11 cellular contexts compared by ENCODE assay signal in the genomic region with DNA sequence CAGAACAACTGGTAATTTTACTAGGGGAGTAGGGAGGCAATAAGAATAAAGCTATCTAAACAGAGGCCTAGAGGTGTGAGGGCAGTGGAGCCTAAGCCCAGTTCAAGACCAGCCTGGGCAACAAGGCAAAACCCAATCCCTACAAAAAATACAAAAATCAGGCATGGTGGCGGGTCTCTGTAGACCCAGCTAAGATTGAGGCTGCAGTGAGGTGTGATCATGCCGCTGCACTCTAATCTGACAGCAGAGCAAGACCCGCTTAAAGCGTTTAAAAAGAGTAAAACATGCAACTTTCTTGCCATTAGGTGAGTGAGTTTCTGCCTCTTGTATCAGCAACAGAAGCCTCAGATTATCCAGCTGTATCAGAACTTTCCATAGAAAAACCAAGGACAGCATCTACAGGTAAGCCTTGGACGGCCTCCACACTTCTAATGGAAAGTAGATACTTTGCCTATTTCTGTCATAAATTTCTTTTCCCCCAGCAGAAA. TPM values are rescaled to one million over a fixed set of nuclear protein-coding genes. Genes with fewer than 3 reads are reported as not detected.
DNase-seq lines count a peak whose midpoint lies in the region; ATAC-seq and TF ChIP-seq lines count a peak whose summit lies in the region.
"Had no signal": no experiment of that assay in that cellular context is flagged by ENCODE, and none has a peak within 500 bp of the region (broad histone marks: within the 10 kb centered on the region; RNA-seq: fewer than 3 reads in every experiment).

No MANE protein-coding gene starts in this region.

- intact Hi-C loops in Right ventricle myocardium superior (cut with DNase I) (no loop called here), posterior cingulate gyrus (cut with DNase I) (no loop called here)

- H3K9me3 ChIP-seq in right atrium auricular region, result no peaks in the 10 kb centered on the region
- H3K9me3 ChIP-seq in endodermal cell (ENCODE audit: control insufficient read depth, low read length), result no peaks in the 10 kb centered on the region
- H3K9me3 ChIP-seq: BLaER1 treated with 17β-estradiol and CSF1 and Interleukin-3, amounts not matched to agents 10 nM and 100 nM; breast epithelium; MG63 had no signal

- peak; percentile 41 for TF ChIP-seq POLR2A in NB4 (IDR thresholded peaks at IDR 0.05; ENCODE audit: extremely low read depth, insufficient read length)

- DNase-seq in Right ventricle myocardium superior (no peak), right atrium auricular region (ENCODE audit: low spot score) (no peak), NB4 (ENCODE audit: low read depth) (no peak), endodermal cell (peak; percentile 61), posterior cingulate gyrus (no peak), NAMALWA (ENCODE audit: low spot score) (no peak), NCI-H2171 (lab: John Stamatoyannopoulos, UW) (no peak)
- no peak for DNase-seq in stimulated activated naive CD8-positive, alpha-beta T cell treated with anti-CD3 and anti-CD28 coated beads, Interleukin-15, amount 100 ng/mL, for 72 hours
- DNase-seq: MG63 had no signal

- peak overlapping the region; percentile 32 for H3K27ac Mint-ChIP-seq in endodermal cell
- peak overlapping the region in 1 of 2 donors; percentile 21 for H3K27ac Mint-ChIP-seq in stimulated activated naive CD8-positive, alpha-beta T cell treated with anti-CD3 and anti-CD28 coated beads, Interleukin-15, amount 100 ng/mL, for 72 hours

- H3K4me1 Mint-ChIP-seq in endodermal cell, result no peaks in the 10 kb centered on the region
- H3K4me1 Mint-ChIP-seq in stimulated activated naive CD8-positive, alpha-beta T cell treated with anti-CD3 and anti-CD28 coated beads, Interleukin-15, amount 100 ng/mL, for 72 hours, result peaks cover under 1% of the 10 kb centered on the region

- H3K9me3 Mint-ChIP-seq in endodermal cell, result no peaks in the 10 kb centered on the region
- no peaks in the 10 kb centered on the region for H3K9me3 Mint-ChIP-seq in stimulated activated naive CD8-positive, alpha-beta T cell treated with anti-CD3 and anti-CD28 coated beads, Interleukin-15, amount 100 ng/mL, for 72 hours

- WGBS in endodermal cell (ENCODE audit: insufficient coverage in 1 of 2, insufficient read length in 1 of 2), 2 experiments, result 87 to 100% methylated on average over 3 to 5 of the region's 5 CpGs

- peaks cover 73% of the 10 kb centered on the region for H3K36me3 ChIP-seq in right atrium auricular region
- peaks cover 98% of the 10 kb centered on the region for H3K36me3 ChIP-seq in endodermal cell (ENCODE audit: control insufficient read depth, insufficient read depth, low read length)

- peak; percentile 27 for ATAC-seq in Right ventricle myocardium superior (ENCODE audit: poor library complexity)
- ATAC-seq in stimulated activated naive CD8-positive, alpha-beta T cell treated with anti-CD3 and anti-CD28 coated beads, Interleukin-15, amount 100 ng/mL, for 72 hours, result peak; percentile 18

- H3K4me3 ChIP-seq in right atrium auricular region (no peak overlapping the region), NB4 (ENCODE audit: low read depth, low read length) (no peak overlapping the region), endodermal cell (ENCODE audit: low read length) (no peak overlapping the region)
- H3K4me3 ChIP-seq: BLaER1 treated with 17β-estradiol and CSF1 and Interleukin-3, amounts not matched to agents 10 nM and 100 nM; breast epithelium; MG63 had no signal

- H3K4me1 ChIP-seq in right atrium auricular region (no peaks in the 10 kb centered on the region), endodermal cell (ENCODE audit: control insufficient read depth, insufficient read depth, low read length) (no peaks in the 10 kb centered on the region)
- H3K4me1 ChIP-seq: breast epithelium had no signal

- no peak overlapping the region for H3K9ac ChIP-seq in endodermal cell (ENCODE audit: extremely low read depth, low read length, poor library complexity, severe bottlenecking)
- H3K9ac ChIP-seq: BLaER1 treated with 17β-estradiol and CSF1 and Interleukin-3, amounts not matched to agents 10 nM and 100 nM had no signal

- no peaks in the 10 kb centered on the region for H3K27me3 ChIP-seq in right atrium auricular region
- H3K27me3 ChIP-seq in endodermal cell (ENCODE audit: control insufficient read depth, insufficient read depth, low read length, poor library complexity, severe bottlenecking), result no peaks in the 10 kb centered on the region
- H3K27me3 ChIP-seq: BLaER1 treated with 17β-estradiol and CSF1 and Interleukin-3, amounts not matched to agents 10 nM and 100 nM; breast epithelium; MG63 had no signal

- no peak overlapping the region for H3K4me3 Mint-ChIP-seq in endodermal cell
- no peak overlapping the region for H3K4me3 Mint-ChIP-seq in stimulated activated naive CD8-positive, alpha-beta T cell treated with anti-CD3 and anti-CD28 coated beads, Interleukin-15, amount 100 ng/mL, for 72 hours

- no peaks in the 10 kb centered on the region for H3K27me3 Mint-ChIP-seq in endodermal cell (ENCODE audit: insufficient read depth)
- H3K27me3 Mint-ChIP-seq in stimulated activated naive CD8-positive, alpha-beta T cell treated with anti-CD3 and anti-CD28 coated beads, Interleukin-15, amount 100 ng/mL, for 72 hours, result no peaks in the 10 kb centered on the region

- H3K27ac ChIP-seq in right atrium auricular region (no peak overlapping the region), endodermal cell (ENCODE audit: low read depth, low read length) (peak overlapping the region; percentile 7)
- H3K27ac ChIP-seq: BLaER1 treated with 17β-estradiol and CSF1 and Interleukin-3, amounts not matched to agents 10 nM and 100 nM had no signal

- TF ChIP-seq CTCF in right atrium auricular region (IDR thresholded peaks at IDR 0.05) (no peak), NB4 (IDR thresholded peaks at IDR 0.05; ENCODE audit: low read depth, low read length) (no peak), endodermal cell (conservative IDR thresholded peaks at IDR 0.05) (no peak)

- peaks cover 74% of the 10 kb centered on the region for H3K36me3 Mint-ChIP-seq in endodermal cell (ENCODE audit: low read depth)

RNA-seq across cellular contexts. Expression of gene TAF1D, which starts 12.1 kb away (rescaled TPM):
- total RNA-seq in Right ventricle myocardium superior (28.2 TPM), right atrium auricular region (10 to 100 TPM; 33.0 to 36.0 TPM), endodermal cell (100 to 1,000 TPM; 195 to 231 TPM)
- 238 TPM for polyA plus RNA-seq in endodermal cell (2013, experiment 1 of 2)
- 234 TPM for polyA plus RNA-seq in endodermal cell (2013, experiment 2 of 2)

RNA-seq across cellular contexts. Expression of gene C11orf54, which starts 12.3 kb away (rescaled TPM):
- total RNA-seq in Right ventricle myocardium superior, result 30.2 TPM
- 10 to 100 TPM; 29.5 to 37.2 TPM for total RNA-seq in right atrium auricular region
- total RNA-seq in endodermal cell, result 10 to 100 TPM; 18.8 to 33.6 TPM
- polyA plus RNA-seq in endodermal cell (2013, experiment 1 of 2), result 37.0 TPM
- polyA plus RNA-seq in endodermal cell (2013, experiment 2 of 2), result 32.8 TPM

RNA-seq across cellular contexts. Expression of gene MED17, which starts 54.9 kb away (rescaled TPM):
- total RNA-seq in Right ventricle myocardium superior, result 15.3 TPM
- total RNA-seq in right atrium auricular region, result 10 to 100 TPM; 15.9 to 16.4 TPM
- 10 to 100 TPM; 40.6 to 46.2 TPM for total RNA-seq in endodermal cell
- polyA plus RNA-seq in endodermal cell (2013, experiment 1 of 2), result 41.1 TPM
- polyA plus RNA-seq in endodermal cell (2013, experiment 2 of 2), result 41.4 TPM
